In the genomic region with DNA sequence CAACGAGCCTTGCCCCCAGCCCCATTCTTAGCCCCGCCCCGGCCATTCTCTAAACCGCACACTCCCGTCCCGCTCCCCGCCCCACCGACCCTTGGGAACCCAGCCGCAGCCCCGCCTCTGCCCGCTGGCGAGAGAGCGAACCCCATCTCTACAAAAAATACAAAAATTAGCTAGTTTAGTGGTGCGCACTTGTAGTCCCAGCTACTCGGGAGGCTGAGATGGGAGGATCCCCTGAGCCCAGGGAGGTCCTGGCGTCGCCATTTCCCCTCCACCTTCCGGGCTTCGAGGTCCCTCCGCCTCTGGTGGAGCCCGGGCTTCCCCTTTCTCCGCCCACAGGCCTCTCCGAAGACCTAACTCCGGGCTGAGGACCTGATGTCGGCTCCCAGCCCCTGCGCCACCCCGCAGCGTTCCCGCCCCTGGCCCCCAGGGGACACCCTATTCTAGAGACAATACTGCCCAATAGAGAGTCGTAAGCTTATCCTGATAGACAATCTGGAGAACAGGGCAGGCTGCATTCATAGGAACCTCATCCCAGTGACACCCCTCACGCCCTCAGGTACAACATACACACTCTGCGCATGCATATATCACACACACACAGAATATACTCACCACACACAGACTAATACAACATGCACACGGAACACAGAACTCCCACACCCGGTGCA, we compare ENCODE assay signal across 8 cellular contexts. TPM values are rescaled to one million over a fixed set of nuclear protein-coding genes. Genes with fewer than 3 reads are reported as not detected.
A peak's percentile ranks its signal among the peaks of the same experiment; 100 is the strongest.
DNase-seq lines count a peak whose midpoint lies in the region; ATAC-seq, FAIRE-seq and TF ChIP-seq lines count a peak whose summit lies in the region.

No MANE protein-coding gene starts in this region.

- in situ Hi-C loops in mammary epithelial cell (cut with MboI; ENCODE audit: low sequenced_read_pairs in 2 of 2) = no loop called here
- in situ Hi-C loops in K562 (cut with MboI) = no loop called here

- DNase-seq in MCF 10A (ENCODE audit: unreplicated experiment) (no peak), mammary epithelial cell (no peak), T-helper 17 cell (peak; percentile 43 to 59 (median 56)), K562 (ENCODE audit: extremely low read depth in 1 of 4, low spot score in 3 of 4) (peak; percentile 77 to 90 (median 80)), lung (ENCODE audit: low spot score) (no peak), dedifferentiated amniotic fluid mesenchymal stem cell (ENCODE audit: extremely low spot score) (no peak)

- CTCF ChIA-PET in MCF 10A (lab: Yijun Ruan, JAX) = interaction anchor here (1.6 kb wide), 1 partner anchor 13 kb away, joined by 4 read pairs; no protein-coding TSS in a partner anchor
- CTCF ChIA-PET in mammary epithelial cell (lab: Charles Lee; ENCODE audit: low non-redundant PET) = no interaction called here
- CTCF ChIA-PET in K562 (lab: Yijun Ruan, JAX; ENCODE audit: low intra/inter-chr PET ratio) = no interaction called here

- TF ChIP-seq EP300 in K562 (IDR thresholded peaks at IDR 0.05; ENCODE audit: low read length) = no peak

- intact Hi-C loops in MCF 10A (cut with micrococcal nuclease) = no loop called here
- intact Hi-C loops in mammary epithelial cell (cut with micrococcal nuclease) = no loop called here
- intact Hi-C loops in K562 (cut with micrococcal nuclease) = no loop called here

- FAIRE-seq in K562 (lab: Jason Lieb, UNC) = peak; percentile 70

- H3K4me1 Mint-ChIP-seq in MCF 10A (ENCODE audit: insufficient read depth, unreplicated experiment) (peaks cover 28% of the 10 kb centered on the region), T-helper 17 cell (peaks cover 24% of the 10 kb centered on the region)
- H3K4me1 Mint-ChIP-seq in stimulated activated memory B cell treated with anti-CD40 and anti-IgM and Interleukin-4, amounts not matched to agents 10 μg/mL and 1 μg/mL and 100 μg/mL, for 72 hours = peaks cover 37% of the 10 kb centered on the region

- TF ChIP-seq POLR2A in K562 (conservative IDR thresholded peaks at IDR 0.05) = no peak

- 100% methylated on average over 9 of the region's 34 CpGs for WGBS in mammary epithelial cell (ENCODE audit: low coverage, missing lambda C conversion rate)
- WGBS in K562 (ENCODE audit: insufficient coverage, low coverage, missing lambda C conversion rate) = 4% methylated on average over 23 of the region's 34 CpGs
- 15 to 35% methylated on average over 34 of the region's 34 CpGs for WGBS in lung, 2 donors

- H4K20me1 ChIP-seq in mammary epithelial cell (ENCODE audit: insufficient read depth, low read length) = no peaks in the 10 kb centered on the region
- no peaks in the 10 kb centered on the region for H4K20me1 ChIP-seq in K562 (replicated peaks; ENCODE audit: control insufficient read depth, insufficient read depth, low read length)

- H3K36me3 ChIP-seq in mammary epithelial cell (ENCODE audit: insufficient read depth, low read length) (peaks cover 6% of the 10 kb centered on the region), K562 (ENCODE audit: control insufficient read depth, insufficient read depth, low read length) (no peaks in the 10 kb centered on the region), lung (ENCODE audit: control insufficient read depth in 2 of 2, insufficient read depth in 2 of 2, low read length in 2 of 2) (peaks cover 0 to 2% of the 10 kb centered on the region in 2 donors)

- H3K4me3 Mint-ChIP-seq in MCF 10A (ENCODE audit: unreplicated experiment) = peak overlapping the region; percentile 71
- peak overlapping the region; percentile 92 for H3K4me3 Mint-ChIP-seq in T-helper 17 cell
- H3K4me3 Mint-ChIP-seq in stimulated activated memory B cell treated with anti-CD40 and anti-IgM and Interleukin-4, amounts not matched to agents 10 μg/mL and 1 μg/mL and 100 μg/mL, for 72 hours = peak overlapping the region; percentile 87

- ATAC-seq in T-helper 17 cell (peak; percentile 46), K562 (peak; percentile 74), lung (ENCODE audit: insufficient read depth, low FRiP score) (peak; percentile 19), HG03354 (IDR thresholded peaks at IDR 0.05; ENCODE audit: poor library complexity, severe bottlenecking, unreplicated experiment) (no peak)
- peak; percentile 74 for ATAC-seq in stimulated activated memory B cell treated with anti-CD40 and anti-IgM and Interleukin-4, amounts not matched to agents 10 μg/mL and 1 μg/mL and 100 μg/mL, for 72 hours

- dilution Hi-C loops in mammary epithelial cell (cut with HindIII; ENCODE audit: low sequenced_read_pairs) = no loop called here

- H3K27ac ChIP-seq in mammary epithelial cell (ENCODE audit: insufficient read depth, low read depth, low read length) (no peak overlapping the region), K562 (ENCODE audit: extremely low read depth, low read depth, low read length) (peak overlapping the region; percentile 88), lung (ENCODE audit: low read depth in 1 of 2, low read length in 1 of 2) (peak overlapping the region in 1 of 2 donors; percentile 90)

- H3K79me2 ChIP-seq in mammary epithelial cell (ENCODE audit: insufficient read depth, low read length) = peaks cover 19% of the 10 kb centered on the region
- peaks cover 13% of the 10 kb centered on the region for H3K79me2 ChIP-seq in K562 (ENCODE audit: control insufficient read depth, insufficient read depth, low read length)

- H3K36me3 Mint-ChIP-seq in MCF 10A (ENCODE audit: insufficient read depth, unreplicated experiment) (peaks cover 37% of the 10 kb centered on the region), T-helper 17 cell (ENCODE audit: low read depth) (no peaks in the 10 kb centered on the region)
- H3K36me3 Mint-ChIP-seq in stimulated activated memory B cell treated with anti-CD40 and anti-IgM and Interleukin-4, amounts not matched to agents 10 μg/mL and 1 μg/mL and 100 μg/mL, for 72 hours = no peaks in the 10 kb centered on the region

- H3K4me1 ChIP-seq in mammary epithelial cell (ENCODE audit: insufficient read depth, low read length) (peaks cover 20% of the 10 kb centered on the region), K562 (replicated peaks in 1 of 2; ENCODE audit: control insufficient read depth in 2 of 2, insufficient read depth in 2 of 2, low read length in 2 of 2) (peaks cover 14 to 38% of the 10 kb centered on the region in 2 experiments), lung (ENCODE audit: control insufficient read depth in 2 of 2, insufficient read depth in 2 of 2, low read length in 2 of 2) (peaks cover 0 to 7% of the 10 kb centered on the region in 2 donors)

- no peak overlapping the region for H3K9ac ChIP-seq in mammary epithelial cell (ENCODE audit: insufficient read depth, low read length)
- peak overlapping the region; percentile 79 to 93 for H3K9ac ChIP-seq in K562 (ENCODE audit: insufficient read depth in 1 of 2, low read depth in 2 of 2, low read length in 2 of 2)

- POLR2A ChIA-PET in MCF 10A (lab: Yijun Ruan, JAX) = interaction anchor here (1.1 to 2.3 kb wide), 3 partner anchors 14 to 50 kb away, joined by 5 to 14 read pairs (median 8); a partner anchor contains a TSS
- POLR2A ChIA-PET in K562 (lab: Yijun Ruan, JAX) = interaction anchor here (0.6 to 8.7 kb wide), 13 partner anchors 9 to 185 kb away, joined by 3 to 133 read pairs (median 5); a partner anchor contains a TSS

- H3K27me3 ChIP-seq in mammary epithelial cell (ENCODE audit: insufficient read depth, low read length) (no peaks in the 10 kb centered on the region), K562 (ENCODE audit: control insufficient read depth in 2 of 2, insufficient read depth in 2 of 2, low read length in 2 of 2) (0 out of 5 replicates have a peak, but pooled peaks cover 0 to 11% of the 10 kb centered on the region in 2 experiments), lung (ENCODE audit: control insufficient read depth, insufficient read depth) (no peaks in the 10 kb centered on the region)

- no peak overlapping the region for H3K4me2 ChIP-seq in mammary epithelial cell (ENCODE audit: insufficient read depth, low read depth, low read length)
- H3K4me2 ChIP-seq in K562 (ENCODE audit: insufficient read depth, low read length) = peak overlapping the region; percentile 99

- H3K27ac Mint-ChIP-seq in MCF 10A (ENCODE audit: low read depth, unreplicated experiment) = no peak overlapping the region
- H3K27ac Mint-ChIP-seq in T-helper 17 cell = peak overlapping the region; percentile 84
- H3K27ac Mint-ChIP-seq in stimulated activated memory B cell treated with anti-CD40 and anti-IgM and Interleukin-4, amounts not matched to agents 10 μg/mL and 1 μg/mL and 100 μg/mL, for 72 hours = peak overlapping the region; percentile 93

- TF ChIP-seq CTCF in MCF 10A (IDR thresholded peaks at IDR 0.05; ENCODE audit: unreplicated experiment) (no peak), mammary epithelial cell (conservative IDR thresholded peaks at IDR 0.05 in 1 of 2, IDR thresholded peaks at IDR 0.05 in 1 of 2; ENCODE audit: extremely low read depth in 1 of 2, insufficient read depth in 1 of 2, low read depth in 1 of 2, low read length in 2 of 2) (no peak), K562 (IDR thresholded peaks at IDR 0.05 in 2 of 3, conservative IDR thresholded peaks at IDR 0.05 in 1 of 3; ENCODE audit: insufficient read depth in 2 of 3, low read depth in 1 of 3, low read length in 3 of 3) (peak; percentile 54 to 60 (median 60)), lung (IDR thresholded peaks at IDR 0.05; ENCODE audit: control extremely low read depth, extremely low read depth) (no peak)

- H3K4me3 ChIP-seq in mammary epithelial cell (replicated peaks in 1 of 3; ENCODE audit: insufficient read depth in 1 of 3, low read depth in 2 of 3, low read length in 3 of 3) = no peak overlapping the region
- peak overlapping the region; percentile 71 for H3K4me3 ChIP-seq in K562
- no peak overlapping the region for H3K4me3 ChIP-seq in lung

- BruUV-seq in MCF 10A (replicated peaks; lab: Mats Ljungman, UMichigan) (no TSS peak), mammary epithelial cell (replicated peaks; lab: Mats Ljungman, UMichigan) (no TSS peak), K562 (replicated peaks; lab: Mats Ljungman, UMichigan) (no TSS peak)

- no peak for TF ChIP-seq RAD21 in K562 (CRISPR knock-in tag; conservative IDR thresholded peaks at IDR 0.05 in 1 of 2, IDR thresholded peaks at IDR 0.05 in 1 of 2)

- H3K9me1 ChIP-seq in K562 (ENCODE audit: control insufficient read depth, insufficient read depth, low read length) = no peaks in the 10 kb centered on the region

- H3K9me3 ChIP-seq in mammary epithelial cell (replicated peaks; ENCODE audit: insufficient read depth, low read length) (no peaks in the 10 kb centered on the region), T-helper 17 cell (ENCODE audit: control insufficient read depth, low read length, poor library complexity, severe bottlenecking) (no peaks in the 10 kb centered on the region), K562 (replicated peaks; ENCODE audit: control insufficient read depth, insufficient read depth, low read depth, low read length) (0 out of 2 replicates have a peak, but pooled peaks cover 2% of the 10 kb centered on the region), lung (ENCODE audit: control insufficient read depth in 2 of 2, insufficient read depth in 1 of 2, low read length in 1 of 2) (no peaks in the 10 kb centered on the region)

- no peaks in the 10 kb centered on the region for H3K9me3 Mint-ChIP-seq in MCF 10A (ENCODE audit: unreplicated experiment)
- no peaks in the 10 kb centered on the region for H3K9me3 Mint-ChIP-seq in stimulated activated memory B cell treated with anti-CD40 and anti-IgM and Interleukin-4, amounts not matched to agents 10 μg/mL and 1 μg/mL and 100 μg/mL, for 72 hours

- H2AFZ ChIP-seq in mammary epithelial cell (ENCODE audit: low read depth, low read length) = no peak overlapping the region
- H2AFZ ChIP-seq in K562 (ENCODE audit: low read depth, low read length) = peak overlapping the region; percentile 85

- H3K27me3 Mint-ChIP-seq in MCF 10A (ENCODE audit: insufficient read depth, unreplicated experiment) = no peaks in the 10 kb centered on the region
- H3K27me3 Mint-ChIP-seq in T-helper 17 cell = peaks cover 14% of the 10 kb centered on the region
- peaks cover 17% of the 10 kb centered on the region for H3K27me3 Mint-ChIP-seq in stimulated activated memory B cell treated with anti-CD40 and anti-IgM and Interleukin-4, amounts not matched to agents 10 μg/mL and 1 μg/mL and 100 μg/mL, for 72 hours

RNA-seq across cellular contexts. Expression of a gene that starts 0.5 kb away (rescaled TPM):
- total RNA-seq in MCF 10A (2022) (0.86 and 1.1 TPM in 2 replicates), mammary epithelial cell (1 to 10 TPM in 1 of 2 donors, under 1 TPM in 1; 0.17 to 1.1 TPM), T-helper 17 cell (1 to 10 TPM; 4.8 to 6.3 TPM), K562 (2014; rRNA removed) (5.9 and 6.6 TPM in 2 replicates), K562 (2014; rRNA removed; fragmentation: Illumina TruSeq; extraction: Trizol) (2.7 and 2.9 TPM in 2 replicates), K562 (2015; rRNA removed; fragmentation: Illumina TruSeq; extraction: Trizol) (4.7 and 5.4 TPM in 2 replicates), K562 (2021) (5.3 and 5.6 TPM in 2 replicates), lung (1 to 10 TPM; 2.1 to 3.7 TPM)
- polyA plus RNA-seq in mammary epithelial cell (0.82 TPM), K562 (2011; rRNA removed) (7.0 and 7.3 TPM in 2 replicates), K562 (2014; fragmentation: Illumina TruSeq; extraction: Trizol) (5.4 and 6.7 TPM in 2 replicates), K562 (2014; fragmentation: Nextera tagmentation; extraction: Ambion mirVana) (1 to 10 TPM in 1 of 2 experiments, under 1 TPM in 1; 0.78 to 1.3 TPM), K562 (2014; rRNA removed) (13.1 and 16.2 TPM in 2 replicates), lung (1 to 10 TPM; 1.2 to 3.4 TPM)
- 7.0 TPM for polyA minus RNA-seq in mammary epithelial cell
- total RNA-seq in K562 (2011; cell fraction: chromatin; rRNA removed; ENCODE audit: low replicate concordance) = 25.9 and 39.2 TPM in 2 replicates
- total RNA-seq in K562 (2011; cell fraction: nucleolus; rRNA removed) = 26.1 and 28.0 TPM in 2 replicates
- 25.2 and 29.9 TPM in 2 replicates for total RNA-seq in K562 (2011; cell fraction: nucleoplasm; rRNA removed)
- polyA plus RNA-seq in K562 (2011; cell fraction: cytosol; rRNA removed) = 5.1 and 6.1 TPM in 2 replicates
- polyA plus RNA-seq in K562 (2011; cell fraction: nucleus; rRNA removed) = 28.0 and 51.9 TPM in 2 replicates
- polyA plus RNA-seq in K562 (2012) = 5.9 and 11.2 TPM in 2 replicates
- 2.1 and 3.2 TPM in 2 replicates for polyA minus RNA-seq in K562 (2011; rRNA and poly(A)+ RNA removed)
- polyA minus RNA-seq in K562 (2011; cell fraction: cytosol; rRNA and poly(A)+ RNA removed) = 1.0 and 3.0 TPM in 2 replicates
- polyA minus RNA-seq in K562 (2011; cell fraction: nucleus; rRNA and poly(A)+ RNA removed) = 5.7 and 7.2 TPM in 2 replicates

RNA-seq across cellular contexts. Expression of a gene that starts 5.5 kb away (rescaled TPM):
- total RNA-seq in MCF 10A (2022) (90.0 and 105 TPM in 2 replicates), mammary epithelial cell (10 to 100 TPM; 68.2 to 83.4 TPM), T-helper 17 cell (10 to 100 TPM in 1 of 2 donors, 1 to 10 TPM in 1; 8.3 to 24.3 TPM), K562 (2014; rRNA removed) (0.37 and 3.8 TPM in 2 replicates), K562 (2014; rRNA removed; fragmentation: Illumina TruSeq; extraction: Trizol) (0.29 and 0.47 TPM in 2 replicates), K562 (2015; rRNA removed; fragmentation: Illumina TruSeq; extraction: Trizol) (0.18 and 0.26 TPM in 2 replicates), K562 (2021) (0.92 and 2.1 TPM in 2 replicates), lung (10 to 100 TPM; 77.8 to 91.8 TPM)
- polyA plus RNA-seq in mammary epithelial cell (176 TPM), K562 (2011; rRNA removed) (0.60 and 0.81 TPM in 2 replicates), K562 (2014; fragmentation: Illumina TruSeq; extraction: Trizol) (0.19 TPM in 1 of 2 replicates, not detected in the other), K562 (2014; fragmentation: Nextera tagmentation; extraction: Ambion mirVana) (under 1 TPM in 1 of 2 experiments, not detected in 1; 0.07 TPM), K562 (2014; rRNA removed) (0.44 and 1.0 TPM in 2 replicates), lung (100 to 1,000 TPM; 103 TPM)
- 135 TPM for polyA minus RNA-seq in mammary epithelial cell
- total RNA-seq in K562 (2011; cell fraction: chromatin; rRNA removed; ENCODE audit: low replicate concordance) = 3.0 and 5.4 TPM in 2 replicates
- total RNA-seq in K562 (2011; cell fraction: nucleolus; rRNA removed) = 1.2 and 2.6 TPM in 2 replicates
- total RNA-seq in K562 (2011; cell fraction: nucleoplasm; rRNA removed) = 2.2 and 3.7 TPM in 2 replicates
- 0.45 and 0.53 TPM in 2 replicates for polyA plus RNA-seq in K562 (2011; cell fraction: cytosol; rRNA removed)
- polyA plus RNA-seq in K562 (2011; cell fraction: nucleus; rRNA removed) = 1.3 and 3.1 TPM in 2 replicates
- polyA plus RNA-seq in K562 (2012) = 0.10 and 0.36 TPM in 2 replicates
- polyA minus RNA-seq in K562 (2011; rRNA and poly(A)+ RNA removed) = not detected in 2 replicates
- 3.1 TPM in 1 of 2 replicates, not detected in the other for polyA minus RNA-seq in K562 (2011; cell fraction: cytosol; rRNA and poly(A)+ RNA removed)
- polyA minus RNA-seq in K562 (2011; cell fraction: nucleus; rRNA and poly(A)+ RNA removed) = 0.81 and 1.3 TPM in 2 replicates

RNA-seq across cellular contexts. Expression of a gene that starts 7.6 kb away (rescaled TPM):
- total RNA-seq in MCF 10A (2022) (1,941 and 2,110 TPM in 2 replicates), mammary epithelial cell (1,000 to 10,000 TPM in 1 of 2 donors, 100 to 1,000 TPM in 1; 335 to 1,232 TPM), T-helper 17 cell (1,000 to 10,000 TPM; 2,757 to 2,860 TPM), K562 (2014; rRNA removed) (1,152 and 1,205 TPM in 2 replicates), K562 (2014; rRNA removed; fragmentation: Illumina TruSeq; extraction: Trizol) (2,395 and 2,469 TPM in 2 replicates), K562 (2015; rRNA removed; fragmentation: Illumina TruSeq; extraction: Trizol) (1,764 and 1,818 TPM in 2 replicates), K562 (2021) (2,532 and 2,839 TPM in 2 replicates), lung (1,000 to 10,000 TPM in 1 of 2 donors, 100 to 1,000 TPM in 1; 528 to 1,109 TPM)
- polyA plus RNA-seq in mammary epithelial cell (685 TPM), K562 (2011; rRNA removed) (2,188 and 2,272 TPM in 2 replicates), K562 (2014; fragmentation: Illumina TruSeq; extraction: Trizol) (1,539 and 1,550 TPM in 2 replicates), K562 (2014; fragmentation: Nextera tagmentation; extraction: Ambion mirVana) (1,000 to 10,000 TPM; 6,705 to 7,115 TPM), K562 (2014; rRNA removed) (1,016 and 1,176 TPM in 2 replicates), lung (1,000 to 10,000 TPM in 1 of 2 donors, 100 to 1,000 TPM in 1; 955 to 1,200 TPM)
- polyA minus RNA-seq in mammary epithelial cell = 785 TPM
- total RNA-seq in K562 (2011; cell fraction: chromatin; rRNA removed; ENCODE audit: low replicate concordance) = 434 and 501 TPM in 2 replicates
- 468 and 553 TPM in 2 replicates for total RNA-seq in K562 (2011; cell fraction: nucleolus; rRNA removed)
- total RNA-seq in K562 (2011; cell fraction: nucleoplasm; rRNA removed) = 654 and 1,193 TPM in 2 replicates
- 483 and 1,010 TPM in 2 replicates for polyA plus RNA-seq in K562 (2011; cell fraction: cytosol; rRNA removed)
- 376 and 671 TPM in 2 replicates for polyA plus RNA-seq in K562 (2011; cell fraction: nucleus; rRNA removed)
- 2,873 and 3,044 TPM in 2 replicates for polyA plus RNA-seq in K562 (2012)
- 3,418 and 5,037 TPM in 2 replicates for polyA minus RNA-seq in K562 (2011; rRNA and poly(A)+ RNA removed)
- 735 and 1,003 TPM in 2 replicates for polyA minus RNA-seq in K562 (2011; cell fraction: cytosol; rRNA and poly(A)+ RNA removed)
- polyA minus RNA-seq in K562 (2011; cell fraction: nucleus; rRNA and poly(A)+ RNA removed) = 214 and 406 TPM in 2 replicates

RNA-seq across cellular contexts. Expression of a gene that starts 13.9 kb away (rescaled TPM):
- total RNA-seq in MCF 10A (2022) = 13.4 and 18.7 TPM in 2 replicates
- 10 to 100 TPM in 1 of 2 donors, 1 to 10 TPM in 1; 4.7 to 16.7 TPM for total RNA-seq in mammary epithelial cell
- 19.8 TPM for polyA plus RNA-seq in mammary epithelial cell
- polyA minus RNA-seq in mammary epithelial cell = 10.1 TPM
- 1 to 10 TPM; 1.1 to 1.4 TPM for total RNA-seq in T-helper 17 cell
- total RNA-seq in K562 (2011; cell fraction: chromatin; rRNA removed; ENCODE audit: low replicate concordance) = 34.1 and 67.7 TPM in 2 replicates
- 59.7 and 73.9 TPM in 2 replicates for total RNA-seq in K562 (2011; cell fraction: nucleolus; rRNA removed)
- 47.7 and 50.0 TPM in 2 replicates for total RNA-seq in K562 (2011; cell fraction: nucleoplasm; rRNA removed)
- total RNA-seq in K562 (2014; rRNA removed) = 15.8 and 26.0 TPM in 2 replicates
- 19.7 and 21.7 TPM in 2 replicates for total RNA-seq in K562 (2014; rRNA removed; fragmentation: Illumina TruSeq; extraction: Trizol)
- total RNA-seq in K562 (2015; rRNA removed; fragmentation: Illumina TruSeq; extraction: Trizol) = 15.7 and 18.1 TPM in 2 replicates
- 27.1 and 29.5 TPM in 2 replicates for total RNA-seq in K562 (2021)
- 17.2 and 33.2 TPM in 2 replicates for polyA plus RNA-seq in K562 (2011; rRNA removed)
- polyA plus RNA-seq in K562 (2011; cell fraction: cytosol; rRNA removed) = 28.5 and 69.2 TPM in 2 replicates
- 25.3 and 42.9 TPM in 2 replicates for polyA plus RNA-seq in K562 (2011; cell fraction: nucleus; rRNA removed)
- polyA plus RNA-seq in K562 (2012) = 14.3 and 27.8 TPM in 2 replicates
- 34.2 and 37.7 TPM in 2 replicates for polyA plus RNA-seq in K562 (2014; fragmentation: Illumina TruSeq; extraction: Trizol)
- polyA plus RNA-seq in K562 (2014; fragmentation: Nextera tagmentation; extraction: Ambion mirVana) = 10 to 100 TPM in 1 of 2 experiments, 1 to 10 TPM in 1; 6.8 to 10.2 TPM
- polyA plus RNA-seq in K562 (2014; rRNA removed) = 25.0 and 34.7 TPM in 2 replicates
- 15.8 and 41.3 TPM in 2 replicates for polyA minus RNA-seq in K562 (2011; rRNA and poly(A)+ RNA removed)
- polyA minus RNA-seq in K562 (2011; cell fraction: cytosol; rRNA and poly(A)+ RNA removed) = 7.2 and 13.1 TPM in 2 replicates
- 32.4 and 42.9 TPM in 2 replicates for polyA minus RNA-seq in K562 (2011; cell fraction: nucleus; rRNA and poly(A)+ RNA removed)
- total RNA-seq in lung = 10 to 100 TPM in 1 of 2 donors, 1 to 10 TPM in 1; 3.8 to 32.0 TPM
- polyA plus RNA-seq in lung = 10 to 100 TPM; 25.4 to 42.0 TPM

RNA-seq across cellular contexts. Expression of a gene that starts 16.4 kb away (rescaled TPM):
- total RNA-seq in MCF 10A (2022) (4.5 and 8.6 TPM in 2 replicates), mammary epithelial cell (1 to 10 TPM; 5.5 to 7.0 TPM), T-helper 17 cell (1 to 10 TPM; 5.8 to 8.8 TPM), K562 (2014; rRNA removed) (4.6 and 5.8 TPM in 2 replicates), K562 (2014; rRNA removed; fragmentation: Illumina TruSeq; extraction: Trizol) (3.9 TPM in 2 replicates), K562 (2015; rRNA removed; fragmentation: Illumina TruSeq; extraction: Trizol) (3.6 and 4.5 TPM in 2 replicates), K562 (2021) (6.4 and 7.8 TPM in 2 replicates), lung (10 to 100 TPM in 1 of 2 donors, 1 to 10 TPM in 1; 5.7 to 14.7 TPM)
- polyA plus RNA-seq in mammary epithelial cell (4.6 TPM), K562 (2011; rRNA removed) (16.6 and 17.7 TPM in 2 replicates), K562 (2014; fragmentation: Illumina TruSeq; extraction: Trizol) (5.7 and 8.2 TPM in 2 replicates), K562 (2014; fragmentation: Nextera tagmentation; extraction: Ambion mirVana) (1 to 10 TPM in 1 of 2 experiments, under 1 TPM in 1; 0.98 to 1.6 TPM), K562 (2014; rRNA removed) (7.6 and 10.3 TPM in 2 replicates), lung (1 to 10 TPM; 5.1 to 9.2 TPM)
- 2.6 TPM for polyA minus RNA-seq in mammary epithelial cell
- total RNA-seq in K562 (2011; cell fraction: chromatin; rRNA removed; ENCODE audit: low replicate concordance) = 53.1 and 144 TPM in 2 replicates
- 60.9 and 78.0 TPM in 2 replicates for total RNA-seq in K562 (2011; cell fraction: nucleolus; rRNA removed)
- total RNA-seq in K562 (2011; cell fraction: nucleoplasm; rRNA removed) = 42.5 and 50.3 TPM in 2 replicates
- 11.0 and 15.6 TPM in 2 replicates for polyA plus RNA-seq in K562 (2011; cell fraction: cytosol; rRNA removed)
- polyA plus RNA-seq in K562 (2011; cell fraction: nucleus; rRNA removed) = 27.1 and 34.4 TPM in 2 replicates
- polyA plus RNA-seq in K562 (2012) = 5.1 and 5.5 TPM in 2 replicates
- 23.5 and 32.9 TPM in 2 replicates for polyA minus RNA-seq in K562 (2011; rRNA and poly(A)+ RNA removed)
- 9.6 and 10.3 TPM in 2 replicates for polyA minus RNA-seq in K562 (2011; cell fraction: cytosol; rRNA and poly(A)+ RNA removed)
- polyA minus RNA-seq in K562 (2011; cell fraction: nucleus; rRNA and poly(A)+ RNA removed) = 18.8 and 23.9 TPM in 2 replicates

Comparison
In these comparisons a context has a peak if more than half of its experiments do, and no peak if none do; other contexts are left out.
1. DNase-seq: peak in T-helper 17 cell (3 of 3) and K562 (4 of 4); none in MCF 10A (single experiment), mammary epithelial cell (single experiment), lung (single experiment) and dedifferentiated amniotic fluid mesenchymal stem cell (single experiment).
2. CTCF ChIP-seq: peak in K562 (3 of 3); none in MCF 10A (single experiment), mammary epithelial cell (0 of 2) and lung (single experiment).
3. Peak in every context shown above with its lines, with median percentiles within 50 percentile points of each other: H3K4me3 Mint-ChIP-seq.